Comparison of ENCODE assay signal across 29 cellular contexts in the genomic region with DNA sequence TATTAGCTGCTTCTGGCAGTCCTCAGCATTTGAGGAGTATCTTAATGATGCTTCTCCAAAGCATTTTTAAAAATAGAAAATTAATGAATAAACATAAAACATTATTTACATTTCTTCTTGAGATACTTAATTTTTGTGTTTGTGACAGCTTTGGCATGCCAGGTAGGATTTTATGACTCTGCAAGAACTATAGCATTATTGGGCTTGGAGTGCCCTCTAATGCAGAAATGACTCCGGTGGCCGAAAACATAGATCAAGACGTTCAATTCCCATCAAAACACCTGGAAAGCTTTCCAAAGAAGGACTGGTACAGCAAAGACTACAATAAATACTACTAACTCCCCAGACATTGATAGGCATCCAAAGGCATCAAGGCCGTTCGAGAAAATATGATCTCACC.
DNase-seq lines count a peak whose midpoint lies in the region; ATAC-seq, FAIRE-seq and TF ChIP-seq lines count a peak whose summit lies in the region.
"Had no signal": no experiment of that assay in that cellular context is flagged by ENCODE, and none has a peak within 500 bp of the region (broad histone marks: within the 10 kb centered on the region; RNA-seq: fewer than 3 reads in every experiment).

No MANE protein-coding gene starts in this region.

- no peak overlapping the region for H3K4me2 ChIP-seq in HepG2 (ENCODE audit: low read depth, low read length)
- H3K4me2 ChIP-seq in OCI-LY3 (ENCODE audit: low read length): no peak overlapping the region
- no peak overlapping the region for H3K4me2 ChIP-seq in hepatocyte

- no peaks in the 10 kb centered on the region for H3K79me2 ChIP-seq in HepG2 (ENCODE audit: insufficient read depth, low read length)
- H3K79me2 ChIP-seq in OCI-LY3 (ENCODE audit: low read length): no peaks in the 10 kb centered on the region
- H3K79me2 ChIP-seq in hepatocyte: no peaks in the 10 kb centered on the region

- H3K9me3 ChIP-seq in HepG2 (ENCODE audit: low read length) (no peaks in the 10 kb centered on the region), right lobe of liver (no peaks in the 10 kb centered on the region), OCI-LY3 (ENCODE audit: insufficient read depth, low read length) (no peaks in the 10 kb centered on the region), hepatocyte (ENCODE audit: low read depth) (peaks cover 5% of the 10 kb centered on the region)
- H3K9me3 ChIP-seq: ovary had no signal

- H3K4me1 ChIP-seq in HepG2 (ENCODE audit: insufficient read depth, low read length) (no peaks in the 10 kb centered on the region), right lobe of liver (no peaks in the 10 kb centered on the region), OCI-LY3 (ENCODE audit: low read length) (no peaks in the 10 kb centered on the region), hepatocyte (ENCODE audit: insufficient read depth) (no peaks in the 10 kb centered on the region)
- H3K4me1 ChIP-seq: tibial nerve had no signal

- BruUV-seq in HepG2 (replicated peaks; lab: Mats Ljungman, UMichigan): no TSS peak

- in situ Hi-C loops in HepG2 (cut with HindIII; ENCODE audit: extremely low pct_ligation_motif_present, low pct_unique_long_range_greater_than_20kb): no loop called here

- H3K27ac ChIP-seq in HepG2 (ENCODE audit: extremely low read length, insufficient read depth, low read length) (no peak overlapping the region), right lobe of liver (no peak overlapping the region), OCI-LY3 (ENCODE audit: low read length) (no peak overlapping the region), hepatocyte (no peak overlapping the region)
- H3K27ac ChIP-seq: HL-60, ovary, tibial nerve had no signal

- H3K27me3 ChIP-seq in HepG2 (ENCODE audit: control insufficient read depth in 1 of 2, insufficient read depth in 2 of 2, low read length in 2 of 2): no peaks in the 10 kb centered on the region
- H3K27me3 ChIP-seq in right lobe of liver: no peaks in the 10 kb centered on the region
- no peaks in the 10 kb centered on the region for H3K27me3 ChIP-seq in OCI-LY3 (ENCODE audit: low read depth, low read length)
- no peaks in the 10 kb centered on the region for H3K27me3 ChIP-seq in hepatocyte
- H3K27me3 ChIP-seq: ovary, tibial nerve had no signal

- no peaks in the 10 kb centered on the region for H3K36me3 ChIP-seq in HepG2 (replicated peaks in 1 of 2; ENCODE audit: control insufficient read depth in 1 of 2, insufficient read depth in 2 of 2, low read length in 2 of 2)
- no peaks in the 10 kb centered on the region for H3K36me3 ChIP-seq in right lobe of liver
- H3K36me3 ChIP-seq in OCI-LY3 (replicated peaks; ENCODE audit: low read depth, low read length): no peaks in the 10 kb centered on the region
- H3K36me3 ChIP-seq in hepatocyte (replicated peaks; ENCODE audit: insufficient read depth, low read depth): no peaks in the 10 kb centered on the region
- H3K36me3 ChIP-seq: ovary, tibial nerve had no signal

- no peaks in the 10 kb centered on the region for H3K27me3 Mint-ChIP-seq in stimulated activated memory B cell treated with anti-CD40 and anti-IgM and Interleukin-4, amounts not matched to agents 10 μg/mL and 1 μg/mL and 100 μg/mL, for 72 hours
- H3K27me3 Mint-ChIP-seq: activated naive CD8-positive, alpha-beta T cell; naive thymus-derived CD4-positive, alpha-beta T cell had no signal

- H3K27ac Mint-ChIP-seq in stimulated activated memory B cell treated with anti-CD40 and anti-IgM and Interleukin-4, amounts not matched to agents 10 μg/mL and 1 μg/mL and 100 μg/mL, for 72 hours: no peak overlapping the region
- H3K27ac Mint-ChIP-seq: activated CD8-positive, alpha-beta T cell treated with anti-CD3 and anti-CD28 coated beads, Interleukin-2, amount 10 ng/mL, durations not matched to agents 7 days and 5 days; activated naive CD8-positive, alpha-beta T cell; CD14-positive monocyte; naive thymus-derived CD4-positive, alpha-beta T cell; T-helper 1 cell treated with Interleukin-12 subunit alpha and Interleukin-12 subunit beta and Interleukin-4 antibody, amounts not matched to agents 30 μg/mL and 1 μg/mL, for 36 hours had no signal

- no peak for ATAC-seq in HepG2
- ATAC-seq in right lobe of liver: no peak
- ATAC-seq in stimulated activated memory B cell treated with anti-CD40 and anti-IgM and Interleukin-4, amounts not matched to agents 10 μg/mL and 1 μg/mL and 100 μg/mL, for 72 hours: no peak
- no peak for ATAC-seq in activated CD4-positive, CD25-positive, alpha-beta regulatory T cell treated with anti-CD3 and anti-CD28 coated beads, Interleukin-2, amount 50 U/mL, for 24 hours
- ATAC-seq: activated CD8-positive, alpha-beta T cell treated with anti-CD3 and anti-CD28 coated beads, Interleukin-2, amount 10 ng/mL, durations not matched to agents 7 days and 5 days; GM12878; naive thymus-derived CD4-positive, alpha-beta T cell had no signal

- no peak for FAIRE-seq in HepG2 (lab: Jason Lieb, UNC)
- FAIRE-seq in frontal cortex (lab: Jason Lieb, UNC): no peak
- FAIRE-seq: GM12878, keratinocyte had no signal

- intact Hi-C loops in HepG2 (cut with micrococcal nuclease; ENCODE audit: unreplicated experiment): no loop called here
- intact Hi-C loops in right lobe of liver (cut with DNase I): no loop called here

- TF ChIP-seq POLR2A in HepG2 (IDR thresholded peaks at IDR 0.05; ENCODE audit: insufficient read depth in 1 of 2, low read depth in 2 of 2, low read length in 2 of 2) (no peak), right lobe of liver (IDR thresholded peaks at IDR 0.05) (no peak)

- H3K4me3 Mint-ChIP-seq in stimulated activated memory B cell treated with anti-CD40 and anti-IgM and Interleukin-4, amounts not matched to agents 10 μg/mL and 1 μg/mL and 100 μg/mL, for 72 hours: no peak overlapping the region
- H3K4me3 Mint-ChIP-seq: activated CD8-positive, alpha-beta T cell treated with anti-CD3 and anti-CD28 coated beads, Interleukin-2, amount 10 ng/mL, durations not matched to agents 7 days and 5 days; activated naive CD8-positive, alpha-beta T cell; CD14-positive monocyte; naive thymus-derived CD4-positive, alpha-beta T cell; T-helper 1 cell treated with Interleukin-12 subunit alpha and Interleukin-12 subunit beta and Interleukin-4 antibody, amounts not matched to agents 30 μg/mL and 1 μg/mL, for 36 hours had no signal

- TF ChIP-seq RAD21 in HepG2 (CRISPR knock-in tag; IDR thresholded peaks at IDR 0.05): no peak

- TF ChIP-seq EP300 in HepG2 (IDR thresholded peaks at IDR 0.05; ENCODE audit: low read depth in 2 of 2, low read length in 2 of 2) (no peak), HepG2 (CRISPR knock-in tag; IDR thresholded peaks at IDR 0.05; ENCODE audit: borderline replicate concordance) (no peak)

- TF ChIP-seq CTCF in HepG2 (CRISPR knock-in tag; IDR thresholded peaks at IDR 0.05) (0 out of 2 replicates have a peak, but pooled peaks have one; percentile 15), right lobe of liver (IDR thresholded peaks at IDR 0.05) (no peak), OCI-LY3 (IDR thresholded peaks at IDR 0.05; ENCODE audit: low read depth, low read length) (peak; percentile 15; the same call in 1 of the 2 replicates), hepatocyte (IDR thresholded peaks at IDR 0.05; ENCODE audit: poor library complexity) (peak; percentile 6)

- CTCF ChIA-PET in HepG2 (lab: Yijun Ruan, JAX; ENCODE audit: low intra/inter-chr PET ratio, low total read pairs): no interaction called here

- DNase-seq in HepG2 (ENCODE audit: low spot score): no peak
- no peak for DNase-seq in right lobe of liver
- no peak for DNase-seq in hepatocyte (ENCODE audit: low spot score)
- no peak for DNase-seq in frontal cortex (ENCODE audit: low spot score in 2 of 2)
- no peak for DNase-seq in NOMO-1 treated with dmso at 0.1 percent for 144 hours (lab: John Stamatoyannopoulos, UW; ENCODE audit: unreplicated experiment)
- DNase-seq: activated CD8-positive, alpha-beta T cell treated with anti-CD3 and anti-CD28 coated beads, Interleukin-2, amount 10 ng/mL, durations not matched to agents 7 days and 5 days; activated effector memory CD4-positive, alpha-beta T cell treated with Interleukin-2 at 50 U/mL for 16 hours; anterior cingulate cortex; caudate nucleus; dermis blood vessel endothelial cell; EL; GOT3; midbrain; naive thymus-derived CD4-positive, alpha-beta T cell; NCI-H187 treated with DMSO at 0.1 percent for 48 hours; ovary; retina; RPMI8226; stimulated activated CD4-positive, alpha-beta T cell treated with anti-CD3 and anti-CD28 coated beads, Interleukin-2, amount 100 ng/mL, for 24 hours had no signal

- H4K20me1 ChIP-seq in HepG2 (ENCODE audit: insufficient read depth, low read length): no peaks in the 10 kb centered on the region
- H4K20me1 ChIP-seq in OCI-LY3 (ENCODE audit: insufficient read depth, low read length): no peaks in the 10 kb centered on the region
- no peaks in the 10 kb centered on the region for H4K20me1 ChIP-seq in hepatocyte (ENCODE audit: insufficient read depth, poor library complexity, severe bottlenecking)

- peaks cover 16% of the 10 kb centered on the region for H3K9me3 Mint-ChIP-seq in stimulated activated memory B cell treated with anti-CD40 and anti-IgM and Interleukin-4, amounts not matched to agents 10 μg/mL and 1 μg/mL and 100 μg/mL, for 72 hours

- WGBS in HepG2 (ENCODE audit: low lambda C conversion rate): 12% methylated on average over 5 of the region's 5 CpGs
- WGBS in right lobe of liver (ENCODE audit: insufficient coverage, low coverage, low lambda C conversion rate, missing lambda C conversion rate): 48% methylated on average over 5 of the region's 5 CpGs
- 85% methylated on average over 5 of the region's 5 CpGs for WGBS in hepatocyte (ENCODE audit: low lambda C conversion rate, missing lambda C conversion rate)

- H3K4me3 ChIP-seq in HepG2 (replicated peaks in 1 of 3; ENCODE audit: insufficient read depth in 1 of 3, low read depth in 2 of 3, low read length in 3 of 3) (no peak overlapping the region), right lobe of liver (no peak overlapping the region), OCI-LY3 (ENCODE audit: low read length) (no peak overlapping the region), hepatocyte (no peak overlapping the region)
- H3K4me3 ChIP-seq: GM12878, ovary, tibial nerve had no signal

- POLR2A ChIA-PET in HepG2 (lab: Yijun Ruan, JAX): no interaction called here

- H3K4me1 Mint-ChIP-seq in stimulated activated memory B cell treated with anti-CD40 and anti-IgM and Interleukin-4, amounts not matched to agents 10 μg/mL and 1 μg/mL and 100 μg/mL, for 72 hours: no peaks in the 10 kb centered on the region
- H3K4me1 Mint-ChIP-seq: CD14-positive monocyte; naive thymus-derived CD4-positive, alpha-beta T cell had no signal

- H3K9ac ChIP-seq in HepG2 (ENCODE audit: insufficient read depth, low read depth, low read length) (no peak overlapping the region), OCI-LY3 (ENCODE audit: low read length) (no peak overlapping the region)

- H2AFZ ChIP-seq in HepG2 (ENCODE audit: low read length) (no peak overlapping the region), OCI-LY3 (ENCODE audit: low read depth, low read length) (no peak overlapping the region), hepatocyte (no peak overlapping the region)

- H3K9me2 ChIP-seq in hepatocyte (replicated peaks; ENCODE audit: insufficient read depth): no peaks in the 10 kb centered on the region

- no peaks in the 10 kb centered on the region for H3K36me3 Mint-ChIP-seq in stimulated activated memory B cell treated with anti-CD40 and anti-IgM and Interleukin-4, amounts not matched to agents 10 μg/mL and 1 μg/mL and 100 μg/mL, for 72 hours
- H3K36me3 Mint-ChIP-seq: activated naive CD8-positive, alpha-beta T cell; CD14-positive monocyte; naive thymus-derived CD4-positive, alpha-beta T cell had no signal

Comparison
In these comparisons a context has a peak if more than half of its experiments do, and no peak if none do; other contexts are left out.
1. CTCF ChIP-seq: peak in HepG2 (single experiment), OCI-LY3 (single experiment) and hepatocyte (single experiment); none in right lobe of liver (0 of 4).